1 cellular context compared by ENCODE assay signal in the genomic region with DNA sequence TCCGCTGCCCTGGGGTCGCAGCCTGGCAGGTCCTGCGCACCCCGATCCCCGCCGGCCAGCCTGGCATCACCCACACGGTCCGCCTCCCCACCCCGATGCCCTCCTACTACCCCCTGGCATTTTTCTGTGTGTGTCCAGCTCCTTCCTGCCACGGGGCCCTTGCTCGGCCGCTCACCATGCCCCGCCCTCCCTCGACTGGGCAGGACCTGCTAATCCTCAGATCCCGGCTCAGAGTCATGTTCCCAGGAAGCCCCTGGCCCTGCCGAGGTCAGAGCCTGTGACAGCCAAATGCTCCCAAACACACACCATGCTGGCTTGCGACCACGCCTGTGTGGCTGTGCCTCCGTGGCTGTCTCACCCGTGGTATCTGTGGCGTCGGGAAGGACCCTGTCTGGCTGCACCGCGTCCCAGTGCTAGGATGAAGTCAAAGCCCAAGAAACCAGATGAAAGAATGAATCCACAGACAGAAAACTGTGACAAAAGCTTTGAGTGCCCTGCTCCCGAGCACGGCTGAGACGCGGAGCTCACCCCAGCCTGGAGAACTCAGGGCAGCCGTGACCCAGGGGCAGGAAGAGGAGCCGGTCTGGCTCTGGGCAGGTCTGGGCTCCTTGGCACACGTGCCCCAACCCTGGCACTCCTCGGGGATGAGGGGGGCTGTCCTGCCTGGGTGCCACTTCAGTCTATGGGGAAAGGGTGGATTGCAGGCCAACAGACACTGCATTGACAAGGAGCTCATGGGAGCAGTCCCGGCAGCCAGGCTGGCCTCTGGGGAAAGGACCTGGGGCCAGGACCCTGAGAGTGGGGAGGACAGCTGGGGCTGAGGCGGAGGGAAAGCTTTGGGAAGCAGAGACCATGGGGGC.
A peak's percentile ranks its signal among the peaks of the same experiment; 100 is the strongest.
TF ChIP-seq lines count a peak whose summit lies in the region.

No MANE protein-coding gene starts in this region.

TF ChIP-seq in HepG2, 621 proteins besides CTCF, POLR2A, EP300 and RAD21 (continued from another document and continues in another):
- TF ChIP-seq ZBTB3 (CRISPR knock-in tag; IDR thresholded peaks at IDR 0.05; ENCODE audit: borderline replicate concordance, low read depth) (no peak), EHMT2 (IDR thresholded peaks at IDR 0.05; ENCODE audit: borderline replicate concordance, low read depth, low read length) (no peak), GATAD1 (CRISPR knock-in tag; IDR thresholded peaks at IDR 0.05) (no peak), CCDC6 (CRISPR knock-in tag; IDR thresholded peaks at IDR 0.05) (no peak), ZC3H4 (CRISPR knock-in tag; IDR thresholded peaks at IDR 0.05; ENCODE audit: borderline replicate concordance) (no peak), ZNF713 (CRISPR knock-in tag; IDR thresholded peaks at IDR 0.05) (no peak), SMAD1 (CRISPR knock-in tag; IDR thresholded peaks at IDR 0.05; ENCODE audit: borderline replicate concordance, low read depth) (no peak), ZNF850 (CRISPR knock-in tag; conservative IDR thresholded peaks at IDR 0.05) (no peak), MIER3 (CRISPR knock-in tag; IDR thresholded peaks at IDR 0.05; ENCODE audit: borderline replicate concordance) (no peak), AGO1 (IDR thresholded peaks at IDR 0.05; ENCODE audit: low read depth, low read length, poor library complexity, severe bottlenecking) (no peak), CBFB (CRISPR knock-in tag; IDR thresholded peaks at IDR 0.05) (no peak), ZNF546 (CRISPR knock-in tag; conservative IDR thresholded peaks at IDR 0.05) (no peak), ZKSCAN5 (CRISPR knock-in tag; IDR thresholded peaks at IDR 0.05) (no peak), ATF7 (IDR thresholded peaks at IDR 0.05) (no peak), ATF7 (CRISPR knock-in tag; IDR thresholded peaks at IDR 0.05) (0 out of 2 replicates have a peak, but pooled peaks have one; percentile 73), TMF1 (CRISPR knock-in tag; IDR thresholded peaks at IDR 0.05; ENCODE audit: low read depth) (no peak)
- TF ChIP-seq, protein P1, sequence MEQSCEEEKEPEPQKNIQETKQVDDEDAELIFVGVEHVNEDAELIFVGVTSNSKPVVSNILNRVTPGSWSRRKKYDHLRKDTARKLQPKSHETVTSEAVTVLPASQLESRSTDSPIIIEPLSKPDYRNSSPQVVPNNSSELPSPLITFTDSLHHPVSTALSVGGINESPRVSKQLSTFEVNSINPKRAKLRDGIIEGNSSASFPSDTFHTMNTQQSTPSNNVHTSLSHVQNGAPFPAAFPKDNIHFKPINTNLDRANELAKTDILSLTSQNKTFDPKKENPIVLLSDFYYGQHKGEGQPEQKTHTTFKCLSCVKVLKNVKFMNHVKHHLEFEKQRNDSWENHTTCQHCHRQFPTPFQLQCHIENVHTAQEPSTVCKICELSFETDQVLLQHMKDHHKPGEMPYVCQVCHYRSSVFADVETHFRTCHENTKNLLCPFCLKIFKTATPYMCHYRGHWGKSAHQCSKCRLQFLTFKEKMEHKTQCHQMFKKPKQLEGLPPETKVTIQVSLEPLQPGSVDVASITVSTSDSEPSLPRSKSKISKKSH (CRISPR knock-in tag; IDR thresholded peaks at IDR 0.05; ENCODE audit: borderline replicate concordance): peak; percentile 50; the same call in 1 of the 2 replicates
- TF ChIP-seq, protein P2, sequence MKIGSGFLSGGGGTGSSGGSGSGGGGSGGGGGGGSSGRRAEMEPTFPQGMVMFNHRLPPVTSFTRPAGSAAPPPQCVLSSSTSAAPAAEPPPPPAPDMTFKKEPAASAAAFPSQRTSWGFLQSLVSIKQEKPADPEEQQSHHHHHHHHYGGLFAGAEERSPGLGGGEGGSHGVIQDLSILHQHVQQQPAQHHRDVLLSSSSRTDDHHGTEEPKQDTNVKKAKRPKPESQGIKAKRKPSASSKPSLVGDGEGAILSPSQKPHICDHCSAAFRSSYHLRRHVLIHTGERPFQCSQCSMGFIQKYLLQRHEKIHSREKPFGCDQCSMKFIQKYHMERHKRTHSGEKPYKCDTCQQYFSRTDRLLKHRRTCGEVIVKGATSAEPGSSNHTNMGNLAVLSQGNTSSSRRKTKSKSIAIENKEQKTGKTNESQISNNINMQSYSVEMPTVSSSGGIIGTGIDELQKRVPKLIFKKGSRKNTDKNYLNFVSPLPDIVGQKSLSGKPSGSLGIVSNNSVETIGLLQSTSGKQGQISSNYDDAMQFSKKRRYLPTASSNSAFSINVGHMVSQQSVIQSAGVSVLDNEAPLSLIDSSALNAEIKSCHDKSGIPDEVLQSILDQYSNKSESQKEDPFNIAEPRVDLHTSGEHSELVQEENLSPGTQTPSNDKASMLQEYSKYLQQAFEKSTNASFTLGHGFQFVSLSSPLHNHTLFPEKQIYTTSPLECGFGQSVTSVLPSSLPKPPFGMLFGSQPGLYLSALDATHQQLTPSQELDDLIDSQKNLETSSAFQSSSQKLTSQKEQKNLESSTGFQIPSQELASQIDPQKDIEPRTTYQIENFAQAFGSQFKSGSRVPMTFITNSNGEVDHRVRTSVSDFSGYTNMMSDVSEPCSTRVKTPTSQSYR (CRISPR knock-in tag; IDR thresholded peaks at IDR 0.05; ENCODE audit: borderline replicate concordance): no peak
- TF ChIP-seq, protein P3, sequence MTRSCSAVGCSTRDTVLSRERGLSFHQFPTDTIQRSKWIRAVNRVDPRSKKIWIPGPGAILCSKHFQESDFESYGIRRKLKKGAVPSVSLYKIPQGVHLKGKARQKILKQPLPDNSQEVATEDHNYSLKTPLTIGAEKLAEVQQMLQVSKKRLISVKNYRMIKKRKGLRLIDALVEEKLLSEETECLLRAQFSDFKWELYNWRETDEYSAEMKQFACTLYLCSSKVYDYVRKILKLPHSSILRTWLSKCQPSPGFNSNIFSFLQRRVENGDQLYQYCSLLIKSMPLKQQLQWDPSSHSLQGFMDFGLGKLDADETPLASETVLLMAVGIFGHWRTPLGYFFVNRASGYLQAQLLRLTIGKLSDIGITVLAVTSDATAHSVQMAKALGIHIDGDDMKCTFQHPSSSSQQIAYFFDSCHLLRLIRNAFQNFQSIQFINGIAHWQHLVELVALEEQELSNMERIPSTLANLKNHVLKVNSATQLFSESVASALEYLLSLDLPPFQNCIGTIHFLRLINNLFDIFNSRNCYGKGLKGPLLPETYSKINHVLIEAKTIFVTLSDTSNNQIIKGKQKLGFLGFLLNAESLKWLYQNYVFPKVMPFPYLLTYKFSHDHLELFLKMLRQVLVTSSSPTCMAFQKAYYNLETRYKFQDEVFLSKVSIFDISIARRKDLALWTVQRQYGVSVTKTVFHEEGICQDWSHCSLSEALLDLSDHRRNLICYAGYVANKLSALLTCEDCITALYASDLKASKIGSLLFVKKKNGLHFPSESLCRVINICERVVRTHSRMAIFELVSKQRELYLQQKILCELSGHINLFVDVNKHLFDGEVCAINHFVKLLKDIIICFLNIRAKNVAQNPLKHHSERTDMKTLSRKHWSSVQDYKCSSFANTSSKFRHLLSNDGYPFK (CRISPR knock-in tag; IDR thresholded peaks at IDR 0.05; ENCODE audit: borderline replicate concordance): 0 out of 2 replicates have a peak, but pooled peaks have one; percentile 15
- TF ChIP-seq, protein P4, sequence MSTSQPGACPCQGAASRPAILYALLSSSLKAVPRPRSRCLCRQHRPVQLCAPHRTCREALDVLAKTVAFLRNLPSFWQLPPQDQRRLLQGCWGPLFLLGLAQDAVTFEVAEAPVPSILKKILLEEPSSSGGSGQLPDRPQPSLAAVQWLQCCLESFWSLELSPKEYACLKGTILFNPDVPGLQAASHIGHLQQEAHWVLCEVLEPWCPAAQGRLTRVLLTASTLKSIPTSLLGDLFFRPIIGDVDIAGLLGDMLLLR (CRISPR knock-in tag; IDR thresholded peaks at IDR 0.05): 0 out of 2 replicates have a peak, but pooled peaks have one; percentile 21
- TF ChIP-seq, protein P5, sequence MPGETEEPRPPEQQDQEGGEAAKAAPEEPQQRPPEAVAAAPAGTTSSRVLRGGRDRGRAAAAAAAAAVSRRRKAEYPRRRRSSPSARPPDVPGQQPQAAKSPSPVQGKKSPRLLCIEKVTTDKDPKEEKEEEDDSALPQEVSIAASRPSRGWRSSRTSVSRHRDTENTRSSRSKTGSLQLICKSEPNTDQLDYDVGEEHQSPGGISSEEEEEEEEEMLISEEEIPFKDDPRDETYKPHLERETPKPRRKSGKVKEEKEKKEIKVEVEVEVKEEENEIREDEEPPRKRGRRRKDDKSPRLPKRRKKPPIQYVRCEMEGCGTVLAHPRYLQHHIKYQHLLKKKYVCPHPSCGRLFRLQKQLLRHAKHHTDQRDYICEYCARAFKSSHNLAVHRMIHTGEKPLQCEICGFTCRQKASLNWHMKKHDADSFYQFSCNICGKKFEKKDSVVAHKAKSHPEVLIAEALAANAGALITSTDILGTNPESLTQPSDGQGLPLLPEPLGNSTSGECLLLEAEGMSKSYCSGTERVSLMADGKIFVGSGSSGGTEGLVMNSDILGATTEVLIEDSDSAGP (CRISPR knock-in tag; IDR thresholded peaks at IDR 0.05; ENCODE audit: borderline replicate concordance): 0 out of 2 replicates have a peak, but pooled peaks have one; percentile 13
- TF ChIP-seq, protein P6, sequence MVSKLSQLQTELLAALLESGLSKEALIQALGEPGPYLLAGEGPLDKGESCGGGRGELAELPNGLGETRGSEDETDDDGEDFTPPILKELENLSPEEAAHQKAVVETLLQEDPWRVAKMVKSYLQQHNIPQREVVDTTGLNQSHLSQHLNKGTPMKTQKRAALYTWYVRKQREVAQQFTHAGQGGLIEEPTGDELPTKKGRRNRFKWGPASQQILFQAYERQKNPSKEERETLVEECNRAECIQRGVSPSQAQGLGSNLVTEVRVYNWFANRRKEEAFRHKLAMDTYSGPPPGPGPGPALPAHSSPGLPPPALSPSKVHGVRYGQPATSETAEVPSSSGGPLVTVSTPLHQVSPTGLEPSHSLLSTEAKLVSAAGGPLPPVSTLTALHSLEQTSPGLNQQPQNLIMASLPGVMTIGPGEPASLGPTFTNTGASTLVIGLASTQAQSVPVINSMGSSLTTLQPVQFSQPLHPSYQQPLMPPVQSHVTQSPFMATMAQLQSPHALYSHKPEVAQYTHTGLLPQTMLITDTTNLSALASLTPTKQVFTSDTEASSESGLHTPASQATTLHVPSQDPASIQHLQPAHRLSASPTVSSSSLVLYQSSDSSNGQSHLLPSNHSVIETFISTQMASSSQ (IDR thresholded peaks at IDR 0.05; ENCODE audit: low read depth): no peak
- TF ChIP-seq, protein P6 (CRISPR knock-in tag; IDR thresholded peaks at IDR 0.05; ENCODE audit: borderline replicate concordance): peak; percentile 52; the same call in 1 of the 2 replicates
- TF ChIP-seq, protein P7, sequence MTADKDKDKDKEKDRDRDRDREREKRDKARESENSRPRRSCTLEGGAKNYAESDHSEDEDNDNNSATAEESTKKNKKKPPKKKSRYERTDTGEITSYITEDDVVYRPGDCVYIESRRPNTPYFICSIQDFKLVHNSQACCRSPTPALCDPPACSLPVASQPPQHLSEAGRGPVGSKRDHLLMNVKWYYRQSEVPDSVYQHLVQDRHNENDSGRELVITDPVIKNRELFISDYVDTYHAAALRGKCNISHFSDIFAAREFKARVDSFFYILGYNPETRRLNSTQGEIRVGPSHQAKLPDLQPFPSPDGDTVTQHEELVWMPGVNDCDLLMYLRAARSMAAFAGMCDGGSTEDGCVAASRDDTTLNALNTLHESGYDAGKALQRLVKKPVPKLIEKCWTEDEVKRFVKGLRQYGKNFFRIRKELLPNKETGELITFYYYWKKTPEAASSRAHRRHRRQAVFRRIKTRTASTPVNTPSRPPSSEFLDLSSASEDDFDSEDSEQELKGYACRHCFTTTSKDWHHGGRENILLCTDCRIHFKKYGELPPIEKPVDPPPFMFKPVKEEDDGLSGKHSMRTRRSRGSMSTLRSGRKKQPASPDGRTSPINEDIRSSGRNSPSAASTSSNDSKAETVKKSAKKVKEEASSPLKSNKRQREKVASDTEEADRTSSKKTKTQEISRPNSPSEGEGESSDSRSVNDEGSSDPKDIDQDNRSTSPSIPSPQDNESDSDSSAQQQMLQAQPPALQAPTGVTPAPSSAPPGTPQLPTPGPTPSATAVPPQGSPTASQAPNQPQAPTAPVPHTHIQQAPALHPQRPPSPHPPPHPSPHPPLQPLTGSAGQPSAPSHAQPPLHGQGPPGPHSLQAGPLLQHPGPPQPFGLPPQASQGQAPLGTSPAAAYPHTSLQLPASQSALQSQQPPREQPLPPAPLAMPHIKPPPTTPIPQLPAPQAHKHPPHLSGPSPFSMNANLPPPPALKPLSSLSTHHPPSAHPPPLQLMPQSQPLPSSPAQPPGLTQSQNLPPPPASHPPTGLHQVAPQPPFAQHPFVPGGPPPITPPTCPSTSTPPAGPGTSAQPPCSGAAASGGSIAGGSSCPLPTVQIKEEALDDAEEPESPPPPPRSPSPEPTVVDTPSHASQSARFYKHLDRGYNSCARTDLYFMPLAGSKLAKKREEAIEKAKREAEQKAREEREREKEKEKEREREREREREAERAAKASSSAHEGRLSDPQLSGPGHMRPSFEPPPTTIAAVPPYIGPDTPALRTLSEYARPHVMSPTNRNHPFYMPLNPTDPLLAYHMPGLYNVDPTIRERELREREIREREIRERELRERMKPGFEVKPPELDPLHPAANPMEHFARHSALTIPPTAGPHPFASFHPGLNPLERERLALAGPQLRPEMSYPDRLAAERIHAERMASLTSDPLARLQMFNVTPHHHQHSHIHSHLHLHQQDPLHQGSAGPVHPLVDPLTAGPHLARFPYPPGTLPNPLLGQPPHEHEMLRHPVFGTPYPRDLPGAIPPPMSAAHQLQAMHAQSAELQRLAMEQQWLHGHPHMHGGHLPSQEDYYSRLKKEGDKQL (CRISPR knock-in tag; IDR thresholded peaks at IDR 0.05; ENCODE audit: low read depth): no peak
- TF ChIP-seq, protein P8, sequence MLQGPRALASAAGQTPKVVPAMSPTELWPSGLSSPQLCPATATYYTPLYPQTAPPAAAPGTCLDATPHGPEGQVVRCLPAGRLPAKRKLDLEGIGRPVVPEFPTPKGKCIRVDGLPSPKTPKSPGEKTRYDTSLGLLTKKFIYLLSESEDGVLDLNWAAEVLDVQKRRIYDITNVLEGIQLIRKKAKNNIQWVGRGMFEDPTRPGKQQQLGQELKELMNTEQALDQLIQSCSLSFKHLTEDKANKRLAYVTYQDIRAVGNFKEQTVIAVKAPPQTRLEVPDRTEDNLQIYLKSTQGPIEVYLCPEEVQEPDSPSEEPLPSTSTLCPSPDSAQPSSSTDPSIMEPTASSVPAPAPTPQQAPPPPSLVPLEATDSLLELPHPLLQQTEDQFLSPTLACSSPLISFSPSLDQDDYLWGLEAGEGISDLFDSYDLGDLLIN (CRISPR knock-in tag; IDR thresholded peaks at IDR 0.05; ENCODE audit: borderline replicate concordance): no peak
- TF ChIP-seq, protein P9, sequence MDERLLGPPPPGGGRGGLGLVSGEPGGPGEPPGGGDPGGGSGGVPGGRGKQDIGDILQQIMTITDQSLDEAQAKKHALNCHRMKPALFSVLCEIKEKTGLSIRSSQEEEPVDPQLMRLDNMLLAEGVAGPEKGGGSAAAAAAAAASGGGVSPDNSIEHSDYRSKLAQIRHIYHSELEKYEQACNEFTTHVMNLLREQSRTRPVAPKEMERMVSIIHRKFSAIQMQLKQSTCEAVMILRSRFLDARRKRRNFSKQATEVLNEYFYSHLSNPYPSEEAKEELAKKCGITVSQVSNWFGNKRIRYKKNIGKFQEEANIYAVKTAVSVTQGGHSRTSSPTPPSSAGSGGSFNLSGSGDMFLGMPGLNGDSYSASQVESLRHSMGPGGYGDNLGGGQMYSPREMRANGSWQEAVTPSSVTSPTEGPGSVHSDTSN (CRISPR knock-in tag; IDR thresholded peaks at IDR 0.05): no peak
